ENCODE assay signal across 15 cellular contexts in genomic region chr7:92790987-92791386, GRCh38. TPM values are rescaled to one million over a fixed set of nuclear protein-coding genes. Genes with fewer than 3 reads are reported as not detected.
DNase-seq lines count a peak whose midpoint lies in the region; ATAC-seq and TF ChIP-seq lines count a peak whose summit lies in the region.
"Had no signal": no experiment of that assay in that cellular context is flagged by ENCODE, and none has a peak within 500 bp of the region (broad histone marks: within the 10 kb centered on the region; RNA-seq: fewer than 3 reads in every experiment).

No MANE protein-coding gene starts in this region.

- H3K4me3 ChIP-seq in AG10803 (ENCODE audit: low read length) (no peak overlapping the region), cardiac fibroblast (replicated peaks in 1 of 2; ENCODE audit: low read depth in 2 of 2, low read length in 2 of 2) (no peak overlapping the region), psoas muscle (no peak overlapping the region)
- H3K4me3 ChIP-seq: dorsolateral prefrontal cortex, right lobe of liver, SJSA1, vagina had no signal

- DNase-seq in AG10803 (ENCODE audit: low read depth) (peak; percentile 89), cardiac fibroblast (ENCODE audit: low read depth in 2 of 2) (peak; percentile 66 to 74), myocyte (ENCODE audit: low read depth) (peak; percentile 80), psoas muscle (no peak), C1 segment of cervical spinal cord (lab: John Stamatoyannopoulos, UW) (no peak)
- DNase-seq in stimulated activated CD4-positive, alpha-beta T cell treated with anti-CD3 and anti-CD28 coated beads, Interleukin-12 subunit alpha, Interleukin-12 subunit beta, amount 100 ng/mL, for 4 hours: no peak
- DNase-seq: activated CD4-positive, alpha-beta T cell treated with anti-CD3 and anti-CD28 coated beads for 4 hours; activated naive CD4-positive, alpha-beta T cell treated with anti-CD3 and anti-CD28 coated beads for 36 hours; NCI-H510A; right lobe of liver had no signal

- H3K27me3 ChIP-seq in psoas muscle (ENCODE audit: insufficient read depth in 3 of 3, low read length in 2 of 3): no peaks in the 10 kb centered on the region
- H3K27me3 ChIP-seq: dorsolateral prefrontal cortex, right lobe of liver, SJSA1, vagina had no signal

- no peak for ATAC-seq in psoas muscle
- no peak for ATAC-seq in HG02642 (IDR thresholded peaks at IDR 0.05; ENCODE audit: poor library complexity, unreplicated experiment)

- intact Hi-C loops in psoas muscle (cut with DNase I): no loop called here

- TF ChIP-seq CTCF in AG10803 (conservative IDR thresholded peaks at IDR 0.05; ENCODE audit: low read length): no peak
- no peak for TF ChIP-seq CTCF in cardiac fibroblast (IDR thresholded peaks at IDR 0.05; ENCODE audit: low read depth, low read length)
- TF ChIP-seq CTCF in psoas muscle (IDR thresholded peaks at IDR 0.05): no peak

- WGBS in psoas muscle, 3 donors: 80 to 95% (median 86%) methylated on average over 1 of the region's 1 CpG

- peaks cover 90% of the 10 kb centered on the region for H3K36me3 ChIP-seq in KOPT-K1 (ENCODE audit: insufficient read depth, low read length)
- no peaks in the 10 kb centered on the region for H3K36me3 ChIP-seq in psoas muscle (ENCODE audit: insufficient read depth in 1 of 2, low read depth in 1 of 2)
- H3K36me3 ChIP-seq: right lobe of liver, vagina had no signal

- H3K9me3 ChIP-seq in KOPT-K1 (ENCODE audit: insufficient read depth, low read length, poor library complexity, severe bottlenecking) (peaks cover 20% of the 10 kb centered on the region), psoas muscle (peaks cover 8% of the 10 kb centered on the region)
- H3K9me3 ChIP-seq: right lobe of liver, vagina had no signal

- H3K4me1 ChIP-seq in psoas muscle: no peaks in the 10 kb centered on the region
- H3K4me1 ChIP-seq: right lobe of liver had no signal

- H3K27ac ChIP-seq in KOPT-K1 (ENCODE audit: low read depth, low read length, poor library complexity, severe bottlenecking) (peak overlapping the region; percentile 58), psoas muscle (no peak overlapping the region)
- H3K27ac ChIP-seq: right lobe of liver, SJSA1, vagina had no signal

RNA-seq across cellular contexts. Expression of gene CDK6, which starts 45.4 kb away (rescaled TPM):
- 124 and 152 TPM in 2 replicates for total RNA-seq in myocyte
- 32.3 TPM for polyA plus RNA-seq in myocyte (2012)
- total RNA-seq in psoas muscle: 1 to 10 TPM; 3.2 to 8.0 (median 4.6) TPM
- polyA plus RNA-seq in psoas muscle: under 1 TPM; 0.39 to 0.92 (median 0.60) TPM

Comparison
In these comparisons a context has a peak if more than half of its experiments do, and no peak if none do; other contexts are left out.
1. DNase-seq: peak in AG10803 (single experiment), cardiac fibroblast (2 of 2) and myocyte (single experiment); none in psoas muscle (0 of 2), stimulated activated CD4-positive, alpha-beta T cell treated with anti-CD3 and anti-CD28 coated beads, Interleukin-12 subunit alpha, Interleukin-12 subunit beta, amount 100 ng/mL, for 4 hours (single experiment) and C1 segment of cervical spinal cord (0 of 14).
2. RNA of gene CDK6, which starts 45.4 kb away (total RNA-seq): 124 to 152 TPM in myocyte; 3.2 to 8.0 TPM in psoas muscle; every median in the first group is over 10 times any median in the second.